In the genomic region with DNA sequence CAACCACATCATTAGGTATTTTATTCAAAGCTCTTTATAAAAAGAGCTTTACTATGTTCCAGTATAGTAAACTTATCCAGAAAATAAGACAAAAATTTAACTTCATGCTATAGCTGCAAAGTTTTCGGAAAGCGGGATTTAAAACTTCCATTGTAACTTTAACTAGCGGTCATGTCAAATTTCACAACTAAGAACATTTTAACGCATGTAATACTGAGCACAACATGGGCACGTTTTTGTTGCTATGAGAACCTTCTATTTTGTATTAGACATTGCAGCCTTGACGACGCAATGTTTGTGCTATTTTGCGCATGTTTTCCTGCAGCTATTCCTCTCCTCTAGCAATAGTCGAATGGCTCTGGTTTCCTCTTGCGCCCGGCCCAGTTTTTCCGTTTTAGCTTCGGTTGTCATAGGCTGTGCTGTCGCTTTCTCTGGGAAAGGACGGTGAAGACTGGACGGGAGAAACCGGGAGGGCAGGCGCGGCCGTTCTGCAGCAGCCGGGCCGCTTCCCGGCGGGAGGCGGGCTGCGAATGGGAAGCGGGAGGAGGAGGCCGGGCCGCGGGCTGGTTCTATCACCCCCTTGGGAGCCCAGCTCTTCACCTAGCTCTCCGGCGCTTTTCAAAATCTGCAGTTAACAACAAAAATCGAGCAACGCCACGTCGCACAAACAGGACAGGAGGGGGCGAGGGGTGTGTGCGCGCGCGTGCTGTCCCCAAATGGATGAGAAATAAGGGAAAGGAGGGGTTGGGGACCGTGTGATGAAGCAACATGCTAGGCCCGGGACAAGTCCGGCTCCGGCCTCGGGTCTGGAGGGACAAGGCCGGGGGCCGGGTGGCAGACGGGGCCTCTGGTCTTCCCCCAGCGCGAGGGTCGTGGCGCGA, we compare ENCODE assay signal across 8 cellular contexts.
DNase-seq lines count a peak whose midpoint lies in the region; ATAC-seq and TF ChIP-seq lines count a peak whose summit lies in the region.

No MANE protein-coding gene starts in this region.

- H3K27ac ChIP-seq in brain microvascular endothelial cell, result peak overlapping the region; percentile 100
- peak overlapping the region; percentile 93 for H3K27ac ChIP-seq in iPS-20b (ENCODE audit: low read length)

- H3K27me3 ChIP-seq in brain microvascular endothelial cell (replicated peaks), result no peaks in the 10 kb centered on the region
- H3K27me3 ChIP-seq in iPS-20b (ENCODE audit: insufficient read depth, low read length), result no peaks in the 10 kb centered on the region
- no peaks in the 10 kb centered on the region for H3K27me3 ChIP-seq in skeletal muscle satellite cell (ENCODE audit: control insufficient read depth, insufficient read depth, low read length)

- no peaks in the 10 kb centered on the region for H3K9me3 ChIP-seq in iPS-20b (ENCODE audit: insufficient read depth, low read depth, low read length)
- H3K9me3 ChIP-seq in skeletal muscle satellite cell (replicated peaks; ENCODE audit: low read length), result no peaks in the 10 kb centered on the region

- H3K4me2 ChIP-seq in skeletal muscle satellite cell (ENCODE audit: low read length), result peak overlapping the region; percentile 92

- H3K36me3 ChIP-seq in brain microvascular endothelial cell (replicated peaks) (no peaks in the 10 kb centered on the region), iPS-20b (ENCODE audit: insufficient read depth, low read depth, low read length) (no peaks in the 10 kb centered on the region), skeletal muscle satellite cell (ENCODE audit: insufficient read depth, low read length) (no peaks in the 10 kb centered on the region)

- peaks cover 14% of the 10 kb centered on the region; the same call in 1 of the 2 replicates for H3K4me1 ChIP-seq in iPS-20b (ENCODE audit: insufficient read depth, low read length)
- H3K4me1 ChIP-seq in skeletal muscle satellite cell (ENCODE audit: control insufficient read depth, insufficient read depth, low read length), result peaks cover 26% of the 10 kb centered on the region

- DNase-seq in NCI-H1694 (lab: John Stamatoyannopoulos, UW) (peak; percentile 72), T-helper 9 cell (peak; percentile 53), brain microvascular endothelial cell (peak; percentile 93), ecto neural progenitor cell (ENCODE audit: low spot score) (no peak)

- no peak for TF ChIP-seq CTCF in brain microvascular endothelial cell (IDR thresholded peaks at IDR 0.05; ENCODE audit: low read depth, low read length, missing control alignments)

- H3K9ac ChIP-seq in iPS-20b (ENCODE audit: low read depth, low read length), result peak overlapping the region; percentile 89
- peak overlapping the region; percentile 98 for H3K9ac ChIP-seq in skeletal muscle satellite cell (ENCODE audit: low read depth, low read length)

- H3K4me3 ChIP-seq in brain microvascular endothelial cell (ENCODE audit: low read depth, low read length), result peak overlapping the region; percentile 68
- H3K4me3 ChIP-seq in iPS-20b (ENCODE audit: low read length), result peak overlapping the region; percentile 83
- H3K4me3 ChIP-seq in skeletal muscle satellite cell (ENCODE audit: low read length), result peak overlapping the region; percentile 79

- in situ Hi-C loops in brain microvascular endothelial cell (cut with HindIII; ENCODE audit: low pct_ligation_motif_present, low sequenced_read_pairs), result no loop called here

- ATAC-seq in GM18498 (IDR thresholded peaks at IDR 0.05; ENCODE audit: unreplicated experiment) (peak; percentile 29), HG02938 (IDR thresholded peaks at IDR 0.05; ENCODE audit: unreplicated experiment) (peak; percentile 25)
